In genomic region chr13:71618154-71618553, GRCh38 we compare ENCODE assay signal across 28 cellular contexts.
DNase-seq lines count a peak whose midpoint lies in the region; ATAC-seq and FAIRE-seq lines count a peak whose summit lies in the region.
"Had no signal": no experiment of that assay in that cellular context is flagged by ENCODE, and none has a peak within 500 bp of the region (broad histone marks: within the 10 kb centered on the region; RNA-seq: fewer than 3 reads in every experiment).

No MANE protein-coding gene starts in this region.

- DNase-seq in DMS79 treated with DMSO at 0.1 percent for 48 hours (lab: John Stamatoyannopoulos, UW) (peak; percentile 2), DMS79 (lab: John Stamatoyannopoulos, UW) (no peak), M059J (ENCODE audit: low read depth) (peak; percentile 3), astrocyte of the hippocampus (ENCODE audit: low read depth, low spot score) (peak; percentile 39), hypothalamus (lab: John Stamatoyannopoulos, UW) (no peak), HTR-8/SVneo (ENCODE audit: insufficient read length, low spot score) (no peak)
- DNase-seq: 8988T; activated CD4-positive, alpha-beta T cell treated with anti-CD3 and anti-CD28 coated beads, Interleukin-2, amount 50 U/mL, for 1 hour; activated CD8-positive, alpha-beta memory T cell treated with anti-CD3 and anti-CD28 coated beads, Interleukin-2, amount 10 ng/mL, durations not matched to agents 7 days and 5 days; activated naive CD4-positive, alpha-beta T cell treated with Interleukin-2 at 50 U/mL for 16 hours; activated T-cell treated with anti-CD3 and anti-CD28 coated beads, Interleukin-2, amount 50 U/mL, for 72 hours; adrenal gland; cortex of kidney; DND-41; endodermal cell; head of caudate nucleus; left colon; mesendoderm; NCI-H1105 treated with DMSO at 0.1 percent for 48 hours; NCI-H2029 treated with DMSO at 0.1 percent for 48 hours; NCI-H510A; nucleus accumbens; T-helper 17 cell had no signal

- FAIRE-seq in islet of Langerhans (lab: Jason Lieb, UNC) = peak; percentile 79
- FAIRE-seq in HTR-8/SVneo (lab: Jason Lieb, UNC) = no peak
- FAIRE-seq: H1 had no signal

- no peak for ATAC-seq in HG03097 (IDR thresholded peaks at IDR 0.05; ENCODE audit: low FRiP score, unreplicated experiment)
- ATAC-seq: activated CD8-positive, alpha-beta memory T cell treated with anti-CD3 and anti-CD28 coated beads, Interleukin-2, amount 10 ng/mL, durations not matched to agents 7 days and 5 days; activated T-cell treated with anti-CD3 and anti-CD28 coated beads, Interleukin-2, amount 50 U/mL, for 72 hours; left colon; Panc1; stimulated activated effector memory CD8-positive, alpha-beta T cell treated with anti-CD3 and anti-CD28 coated beads, Interleukin-12 subunit alpha, Interleukin-12 subunit beta, amount 100 ng/mL, for 72 hours; T-helper 17 cell had no signal

Comparison
In these comparisons a context has a peak if more than half of its experiments do, and no peak if none do; other contexts are left out.
1. DNase-seq: peak in DMS79 treated with DMSO at 0.1 percent for 48 hours (single experiment), M059J (single experiment) and astrocyte of the hippocampus (single experiment); none in DMS79 (single experiment), hypothalamus (0 of 51) and HTR-8/SVneo (single experiment).